Comparison of ENCODE assay signal across 30 cellular contexts in the genomic region with DNA sequence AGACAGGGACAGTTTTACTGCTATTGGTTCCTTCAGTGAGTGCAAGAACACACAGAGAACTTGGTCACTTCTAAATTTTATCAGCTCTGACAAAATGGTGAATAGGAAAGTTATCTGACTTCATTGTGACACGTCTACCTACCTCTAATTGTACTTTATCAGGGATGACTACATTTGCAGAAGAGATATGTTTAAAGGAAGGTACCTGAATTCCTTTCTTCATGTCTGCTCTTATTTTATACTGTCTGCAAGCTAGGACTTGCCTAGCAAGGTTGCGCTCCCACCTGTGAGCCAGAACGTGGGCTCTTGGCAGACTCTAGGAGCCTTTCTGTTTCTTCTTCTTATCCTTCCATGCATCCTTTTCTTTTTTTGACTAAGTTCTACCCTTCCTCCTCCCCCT. TPM values are rescaled to one million over a fixed set of nuclear protein-coding genes. Genes with fewer than 3 reads are reported as not detected.
"Had no signal": no experiment of that assay in that cellular context is flagged by ENCODE, and none has a peak within 500 bp of the region (broad histone marks: within the 10 kb centered on the region; RNA-seq: fewer than 3 reads in every experiment).

No MANE protein-coding gene starts in this region.

- DNase-seq: activated B cell treated with CpG ODN at 0.5 μM for 24 hours; activated CD4-positive, alpha-beta T cell treated with anti-CD3 and anti-CD28 coated beads for 36 hours; activated CD4-positive, alpha-beta T cell treated with anti-CD3 and anti-CD28 coated beads, Interleukin-2, amount 50 U/mL, for 4 hours; activated CD8-positive, alpha-beta memory T cell treated with anti-CD3 and anti-CD28 coated beads for 24 hours; activated CD8-positive, alpha-beta memory T cell treated with anti-CD3 and anti-CD28 coated beads, Interleukin-2, amount 50 U/mL, for 4 hours; activated T-cell treated with anti-CD3 and anti-CD28 coated beads, Interleukin-2, amount 50 U/mL, for 24 hours; aorta; brain microvascular endothelial cell; cerebellar nuclear complex; foreskin fibroblast; glutamatergic neuron; left colon; lower lobe of right lung; natural killer cell; nucleus accumbens; sigmoid colon; stimulated activated CD4-positive, alpha-beta T cell treated with anti-CD3 and anti-CD28 coated beads, Interleukin-15, amount 100 ng/mL, for 24 hours; stimulated activated CD8-positive, alpha-beta memory T cell treated with anti-CD3 and anti-CD28 coated beads, Interleukin-4, amount 100 ng/mL, for 48 hours; stimulated activated naive B cell treated with anti-CD40 and anti-IgM and Interleukin-4, amounts not matched to agents 10 μg/mL and 1 μg/mL and 100 μg/mL, for 72 hours; T-helper 1 cell; T-helper 9 cell; trophoblast cell had no signal

- ATAC-seq: activated CD4-positive, alpha-beta T cell treated with anti-CD3 and anti-CD28 coated beads for 36 hours; activated naive CD4-positive, alpha-beta T cell treated with anti-CD3 and anti-CD28 coated beads, Interleukin-2, amount 50 U/mL, for 72 hours; activated T-helper 17 cell treated with anti-CD3 and anti-CD28 coated beads, Interleukin-2, amount 50 U/mL, for 72 hours; left colon; lower lobe of right lung; natural killer cell; stimulated activated naive B cell treated with anti-CD40 and anti-IgM and Interleukin-4, amounts not matched to agents 10 μg/mL and 1 μg/mL and 100 μg/mL, for 72 hours had no signal

- H3K36me3 Mint-ChIP-seq: natural killer cell; stimulated activated naive B cell treated with anti-CD40 and anti-IgM and Interleukin-4, amounts not matched to agents 10 μg/mL and 1 μg/mL and 100 μg/mL, for 72 hours had no signal

- H3K4me3 Mint-ChIP-seq: activated B cell treated with CpG ODN at 0.5 μM for 24 hours; activated CD4-positive, alpha-beta T cell treated with anti-CD3 and anti-CD28 coated beads for 36 hours; activated T-cell treated with anti-CD3 and anti-CD28 coated beads, Interleukin-2, amount 50 U/mL, for 24 hours; activated T-helper 17 cell treated with anti-CD3 and anti-CD28 coated beads, Interleukin-2, amount 50 U/mL, for 72 hours; natural killer cell; stimulated activated naive B cell treated with anti-CD40 and anti-IgM and Interleukin-4, amounts not matched to agents 10 μg/mL and 1 μg/mL and 100 μg/mL, for 72 hours had no signal

- H3K27me3 ChIP-seq: brain microvascular endothelial cell, testis, vagina had no signal

- FAIRE-seq: islet of Langerhans had no signal

- H3K4me1 Mint-ChIP-seq: activated B cell treated with CpG ODN at 0.5 μM for 24 hours; activated CD4-positive, alpha-beta T cell treated with anti-CD3 and anti-CD28 coated beads for 36 hours; activated T-helper 17 cell treated with anti-CD3 and anti-CD28 coated beads, Interleukin-2, amount 50 U/mL, for 72 hours; natural killer cell; stimulated activated naive B cell treated with anti-CD40 and anti-IgM and Interleukin-4, amounts not matched to agents 10 μg/mL and 1 μg/mL and 100 μg/mL, for 72 hours had no signal

- H3K36me3 ChIP-seq: brain microvascular endothelial cell, lower lobe of right lung, sigmoid colon, vagina had no signal

- H3K27ac Mint-ChIP-seq: activated B cell treated with CpG ODN at 0.5 μM for 24 hours; activated CD4-positive, alpha-beta T cell treated with anti-CD3 and anti-CD28 coated beads for 36 hours; activated naive CD4-positive, alpha-beta T cell treated with anti-CD3 and anti-CD28 coated beads, Interleukin-2, amount 50 U/mL, for 72 hours; activated T-cell treated with anti-CD3 and anti-CD28 coated beads, Interleukin-2, amount 50 U/mL, for 24 hours; activated T-helper 17 cell treated with anti-CD3 and anti-CD28 coated beads, Interleukin-2, amount 50 U/mL, for 72 hours; endodermal cell; natural killer cell; stimulated activated naive B cell treated with anti-CD40 and anti-IgM and Interleukin-4, amounts not matched to agents 10 μg/mL and 1 μg/mL and 100 μg/mL, for 72 hours had no signal

- H3K4me3 ChIP-seq: coronary artery, lower lobe of right lung, sigmoid colon had no signal

- H3K27ac ChIP-seq: brain microvascular endothelial cell, coronary artery, epithelial cell of prostate, lower lobe of right lung, testis, vagina had no signal

- H3K9me3 ChIP-seq: lower lobe of right lung, sigmoid colon, testis, vagina had no signal

- H3K4me1 ChIP-seq: lower lobe of right lung, testis had no signal

RNA-seq across cellular contexts. Expression of a gene that starts 1.6 kb away (rescaled TPM):
- total RNA-seq: activated B cell treated with CpG ODN at 0.5 μM for 24 hours; activated CD4-positive, alpha-beta T cell treated with anti-CD3 and anti-CD28 coated beads for 36 hours; activated naive CD4-positive, alpha-beta T cell treated with anti-CD3 and anti-CD28 coated beads, Interleukin-2, amount 50 U/mL, for 72 hours; activated T-helper 17 cell treated with anti-CD3 and anti-CD28 coated beads, Interleukin-2, amount 50 U/mL, for 72 hours; natural killer cell had no signal
